Comparison of ENCODE assay signal across 25 cellular contexts in genomic region chr22:26213826-26214225, GRCh38. TPM values are rescaled to one million over a fixed set of nuclear protein-coding genes. Genes with fewer than 3 reads are reported as not detected.
"Had no signal": no experiment of that assay in that cellular context is flagged by ENCODE, and none has a peak within 500 bp of the region (broad histone marks: within the 10 kb centered on the region; RNA-seq: fewer than 3 reads in every experiment).

No MANE protein-coding gene starts in this region.

- DNase-seq: IMR-90, Karpas-422, KG1, MG63, NCI-H1092, NCI-H1105 treated with DMSO at 0.1 percent for 48 hours, NCI-H1417 treated with DMSO at 0.1 percent for 48 hours, NCI-H146, NCI-H1694 treated with DMSO at 0.1 percent for 48 hours, NCI-H1930, NCI-H2081, NCI-H2107, NCI-H2171, NCI-H226, NCI-H446, NCI-H510A, NCI-H524 treated with DMSO at 0.1 percent for 48 hours, NCI-H69, NCI-H774, Right ventricle myocardium superior, RPMI8226, SIG-M5 had no signal

- H3K36me3 ChIP-seq: MG63, SJSA1 had no signal

- H3K4me3 ChIP-seq: MG63, SJSA1, SK-N-MC had no signal

- H3K9me3 ChIP-seq: MG63, SJSA1 had no signal

- H3K27ac ChIP-seq: SJSA1, SK-N-MC had no signal

- H3K4me1 ChIP-seq: SJSA1 had no signal

RNA-seq across cellular contexts. Expression of gene SEZ6L, which starts 44.6 kb away (rescaled TPM):
- total RNA-seq: HT-29, IMR-90, SJSA1 had no signal
- polyA plus RNA-seq: IMR-90 had no signal
